ENCODE assay signal across 10 cellular contexts in genomic region chr15:79978694-79979519, GRCh38. TPM values are rescaled to one million over a fixed set of nuclear protein-coding genes. Genes with fewer than 3 reads are reported as not detected.
A peak's percentile ranks its signal among the peaks of the same experiment; 100 is the strongest.
DNase-seq lines count a peak whose midpoint lies in the region; ATAC-seq and TF ChIP-seq lines count a peak whose summit lies in the region.
"Had no signal": no experiment of that assay in that cellular context is flagged by ENCODE, and none has a peak within 500 bp of the region (broad histone marks: within the 10 kb centered on the region; RNA-seq: fewer than 3 reads in every experiment).

No MANE protein-coding gene starts in this region.

- no peak overlapping the region for H3K4me3 ChIP-seq in right lobe of liver
- no peak overlapping the region for H3K4me3 ChIP-seq in PC-3 (ENCODE audit: low read length)

- DNase-seq in AML-193 (lab: John Stamatoyannopoulos, UW) = peak; percentile 75 to 77
- no peak for DNase-seq in activated T-helper 1 cell treated with anti-CD3 and anti-CD28 coated beads, Interleukin-12 subunit alpha, Interleukin-12 subunit beta, Interleukin-2, Interleukin-4 antibody, amounts not matched to agents 30 ng/mL and 10 ng/mL and 1 ng/mL, durations not matched to agents 14 hours and 24 hours and 36 hours (ENCODE audit: low spot score)
- DNase-seq in right lobe of liver = no peak
- DNase-seq in PC-3 = no peak
- DNase-seq in hippocampal formation (lab: John Stamatoyannopoulos, UW) = no peak
- DNase-seq in activated gamma-delta T cell treated with Interleukin-2 at 50 U/mL for 16 hours = no peak

- no peak overlapping the region for H3K4me2 ChIP-seq in PC-3 (ENCODE audit: low read length)

- no peak for TF ChIP-seq POLR2A in right lobe of liver (IDR thresholded peaks at IDR 0.05)

- no peaks in the 10 kb centered on the region for H4K20me1 ChIP-seq in PC-3 (ENCODE audit: low read length)

- H3K27ac ChIP-seq in right lobe of liver = peak overlapping the region; percentile 8 to 76 (median 66)
- H3K27ac ChIP-seq in PC-3 (ENCODE audit: low read length) = no peak overlapping the region

- POLR2A ChIA-PET in PC-3 (lab: Charles Lee; ENCODE audit: unreplicated experiment) = no interaction called here

- ATAC-seq in GM19043 (IDR thresholded peaks at IDR 0.05; ENCODE audit: low read depth, unreplicated experiment) (peak; percentile 61), HG03196 (IDR thresholded peaks at IDR 0.05; ENCODE audit: unreplicated experiment) (peak; percentile 58), right lobe of liver (peak; percentile 66 to 72 (median 72)), PC-3 (no peak)
- ATAC-seq: HCT116 had no signal

- no TSS peak for BruUV-seq in PC-3 (replicated peaks; lab: Mats Ljungman, UMichigan)

- intact Hi-C loops in activated T-helper 1 cell treated with anti-CD3 and anti-CD28 coated beads, Interleukin-12 subunit alpha, Interleukin-12 subunit beta, Interleukin-2, Interleukin-4 antibody, amounts not matched to agents 30 ng/mL and 10 ng/mL and 1 ng/mL, durations not matched to agents 14 hours and 24 hours and 36 hours (cut with micrococcal nuclease) = loop anchor here (1.0 kb wide), 1 partner anchor 8 kb away; the partner anchor contains the start of gene BCL2A1
- intact Hi-C loops in right lobe of liver (cut with DNase I) = no loop called here
- intact Hi-C loops in PC-3 (cut with micrococcal nuclease) = no loop called here

- H3K4me1 ChIP-seq in right lobe of liver (peaks cover 0 to 19% (median 0%) of the 10 kb centered on the region in 4 donors), PC-3 (ENCODE audit: insufficient read depth, low read length) (no peaks in the 10 kb centered on the region)

- no peaks in the 10 kb centered on the region for H3K9me3 Mint-ChIP-seq in activated T-helper 1 cell treated with anti-CD3 and anti-CD28 coated beads, Interleukin-12 subunit alpha, Interleukin-12 subunit beta, Interleukin-2, Interleukin-4 antibody, amounts not matched to agents 30 ng/mL and 10 ng/mL and 1 ng/mL, durations not matched to agents 14 hours and 24 hours and 36 hours

- no peaks in the 10 kb centered on the region for H3K9me2 ChIP-seq in PC-3 (replicated peaks; ENCODE audit: low read length)

- H3K9ac ChIP-seq in PC-3 (ENCODE audit: low read length) = no peak overlapping the region

- H3K36me3 Mint-ChIP-seq in activated T-helper 1 cell treated with anti-CD3 and anti-CD28 coated beads, Interleukin-12 subunit alpha, Interleukin-12 subunit beta, Interleukin-2, Interleukin-4 antibody, amounts not matched to agents 30 ng/mL and 10 ng/mL and 1 ng/mL, durations not matched to agents 14 hours and 24 hours and 36 hours (ENCODE audit: low read depth) = no peaks in the 10 kb centered on the region

- no peaks in the 10 kb centered on the region for H3F3A ChIP-seq in PC-3 (ENCODE audit: low read length, unreplicated experiment)

- H3K4me1 Mint-ChIP-seq in activated T-helper 1 cell treated with anti-CD3 and anti-CD28 coated beads, Interleukin-12 subunit alpha, Interleukin-12 subunit beta, Interleukin-2, Interleukin-4 antibody, amounts not matched to agents 30 ng/mL and 10 ng/mL and 1 ng/mL, durations not matched to agents 14 hours and 24 hours and 36 hours (ENCODE audit: low read depth) = peaks cover 32% of the 10 kb centered on the region

- no peak overlapping the region for H2AFZ ChIP-seq in PC-3 (ENCODE audit: low read length)

- 44% methylated on average over 4 of the region's 5 CpGs for WGBS in right lobe of liver (ENCODE audit: insufficient coverage, low coverage, low lambda C conversion rate, missing lambda C conversion rate)

- no peaks in the 10 kb centered on the region for H3K9me3 ChIP-seq in right lobe of liver
- no peaks in the 10 kb centered on the region for H3K9me3 ChIP-seq in PC-3 (ENCODE audit: low read length)

- CTCF ChIA-PET in PC-3 (lab: Charles Lee) = no interaction called here

- peak overlapping the region; percentile 70 for H3K27ac Mint-ChIP-seq in activated T-helper 1 cell treated with anti-CD3 and anti-CD28 coated beads, Interleukin-12 subunit alpha, Interleukin-12 subunit beta, Interleukin-2, Interleukin-4 antibody, amounts not matched to agents 30 ng/mL and 10 ng/mL and 1 ng/mL, durations not matched to agents 14 hours and 24 hours and 36 hours

- no peaks in the 10 kb centered on the region for H3K79me2 ChIP-seq in PC-3 (ENCODE audit: low read length)

- no peaks in the 10 kb centered on the region for H3K27me3 ChIP-seq in right lobe of liver
- no peaks in the 10 kb centered on the region for H3K27me3 ChIP-seq in PC-3 (ENCODE audit: low read length)

- H3K4me3 Mint-ChIP-seq in activated T-helper 1 cell treated with anti-CD3 and anti-CD28 coated beads, Interleukin-12 subunit alpha, Interleukin-12 subunit beta, Interleukin-2, Interleukin-4 antibody, amounts not matched to agents 30 ng/mL and 10 ng/mL and 1 ng/mL, durations not matched to agents 14 hours and 24 hours and 36 hours = no peak overlapping the region

- no peaks in the 10 kb centered on the region for H3K27me3 Mint-ChIP-seq in activated T-helper 1 cell treated with anti-CD3 and anti-CD28 coated beads, Interleukin-12 subunit alpha, Interleukin-12 subunit beta, Interleukin-2, Interleukin-4 antibody, amounts not matched to agents 30 ng/mL and 10 ng/mL and 1 ng/mL, durations not matched to agents 14 hours and 24 hours and 36 hours (ENCODE audit: insufficient read depth)

- H3K36me3 ChIP-seq in right lobe of liver = no peaks in the 10 kb centered on the region
- H3K36me3 ChIP-seq in PC-3 (ENCODE audit: low read depth, low read length) = no peaks in the 10 kb centered on the region

- TF ChIP-seq CTCF in right lobe of liver (IDR thresholded peaks at IDR 0.05) (no peak), PC-3 (conservative IDR thresholded peaks at IDR 0.05; ENCODE audit: low read depth, low read length) (no peak)

RNA-seq across cellular contexts. Expression of gene BCL2A1, which starts 7.9 kb away (rescaled TPM):
- total RNA-seq in activated T-helper 1 cell treated with anti-CD3 and anti-CD28 coated beads, Interleukin-12 subunit alpha, Interleukin-12 subunit beta, Interleukin-2, Interleukin-4 antibody, amounts not matched to agents 30 ng/mL and 10 ng/mL and 1 ng/mL, durations not matched to agents 14 hours and 24 hours and 36 hours = 91.8 and 95.0 TPM in 2 replicates
- 1 to 10 TPM in 4 of 6 experiments, under 1 TPM in 2; 0.26 to 6.9 (median 1.8) TPM for total RNA-seq in right lobe of liver
- total RNA-seq in PC-3 (2014; rRNA removed) = 16.9 and 21.1 TPM in 2 replicates
- total RNA-seq: endothelial cell of umbilical vein had no signal

Comparison
In these comparisons a context has a peak if more than half of its experiments do, and no peak if none do; other contexts are left out.
1. DNase-seq: peak in AML-193 (2 of 2); none in activated T-helper 1 cell treated with anti-CD3 and anti-CD28 coated beads, Interleukin-12 subunit alpha, Interleukin-12 subunit beta, Interleukin-2, Interleukin-4 antibody, amounts not matched to agents 30 ng/mL and 10 ng/mL and 1 ng/mL, durations not matched to agents 14 hours and 24 hours and 36 hours (single experiment), right lobe of liver (0 of 3), PC-3 (single experiment), hippocampal formation (0 of 2) and activated gamma-delta T cell treated with Interleukin-2 at 50 U/mL for 16 hours (single experiment).